Comparison of ENCODE assay signal across 20 cellular contexts in genomic region chr1:26066160-26066559, GRCh38. TPM values are rescaled to one million over a fixed set of nuclear protein-coding genes. Genes with fewer than 3 reads are reported as not detected.
DNase-seq lines count a peak whose midpoint lies in the region; ATAC-seq, FAIRE-seq and TF ChIP-seq lines count a peak whose summit lies in the region.
"Had no signal": no experiment of that assay in that cellular context is flagged by ENCODE, and none has a peak within 500 bp of the region (broad histone marks: within the 10 kb centered on the region; RNA-seq: fewer than 3 reads in every experiment).

No MANE protein-coding gene starts in this region.

- H3K9ac ChIP-seq in K562 (ENCODE audit: insufficient read depth in 1 of 2, low read depth in 2 of 2, low read length in 2 of 2) (peak overlapping the region in 1 of 2 experiments; percentile 22; a peak in 2 of 4 replicates), neural progenitor cell (no peak overlapping the region)

- H3K4me2 ChIP-seq in K562 (ENCODE audit: insufficient read depth, low read length) = peak overlapping the region; percentile 28; the same call in 1 of the 2 replicates
- H3K4me2 ChIP-seq in neural progenitor cell = no peak overlapping the region

- H3K4me1 Mint-ChIP-seq in neural progenitor cell = peaks cover 4% of the 10 kb centered on the region
- H3K4me1 Mint-ChIP-seq in type B pancreatic cell (ENCODE audit: unreplicated experiment) = peaks cover 31% of the 10 kb centered on the region
- H3K4me1 Mint-ChIP-seq in activated naive CD8-positive, alpha-beta T cell treated with anti-CD3 and anti-CD28 coated beads for 36 hours = no peaks in the 10 kb centered on the region
- no peaks in the 10 kb centered on the region for H3K4me1 Mint-ChIP-seq in T-helper 2 cell treated with Interferon-gamma antibody and Interleukin-4, amounts not matched to agents 5 μg/mL and 100 μg/mL, for 36 hours (ENCODE audit: low read depth)
- H3K4me1 Mint-ChIP-seq: IgD-negative memory B cell had no signal

- H4K20me1 ChIP-seq in K562 (replicated peaks; ENCODE audit: control insufficient read depth, insufficient read depth, low read length) (no peaks in the 10 kb centered on the region), neural progenitor cell (ENCODE audit: low read depth) (no peaks in the 10 kb centered on the region)

- peaks cover 46 to 53% of the 10 kb centered on the region in 2 experiments for H3K4me1 ChIP-seq in K562 (replicated peaks in 1 of 2; ENCODE audit: control insufficient read depth in 2 of 2, insufficient read depth in 2 of 2, low read length in 2 of 2)
- H3K4me1 ChIP-seq in right atrium auricular region = peaks cover 0 to 7% of the 10 kb centered on the region in 2 donors
- H3K4me1 ChIP-seq in neural progenitor cell = no peaks in the 10 kb centered on the region

- H3K36me3 Mint-ChIP-seq in neural progenitor cell = no peaks in the 10 kb centered on the region
- no peaks in the 10 kb centered on the region for H3K36me3 Mint-ChIP-seq in type B pancreatic cell
- H3K36me3 Mint-ChIP-seq in activated naive CD8-positive, alpha-beta T cell treated with anti-CD3 and anti-CD28 coated beads for 36 hours = no peaks in the 10 kb centered on the region
- H3K36me3 Mint-ChIP-seq in T-helper 2 cell treated with Interferon-gamma antibody and Interleukin-4, amounts not matched to agents 5 μg/mL and 100 μg/mL, for 36 hours (ENCODE audit: low read depth) = no peaks in the 10 kb centered on the region
- H3K36me3 Mint-ChIP-seq: IgD-negative memory B cell had no signal

- no peak for FAIRE-seq in K562 (lab: Jason Lieb, UNC)
- FAIRE-seq: GM12892, H54, RCC 7860 had no signal

- no peak for TF ChIP-seq POLR2A in K562 (conservative IDR thresholded peaks at IDR 0.05)

- H3K4me3 Mint-ChIP-seq in neural progenitor cell = peak overlapping the region; percentile 45
- H3K4me3 Mint-ChIP-seq in type B pancreatic cell = peak overlapping the region; percentile 41
- no peak overlapping the region for H3K4me3 Mint-ChIP-seq in activated naive CD8-positive, alpha-beta T cell treated with anti-CD3 and anti-CD28 coated beads for 36 hours
- no peak overlapping the region for H3K4me3 Mint-ChIP-seq in T-helper 2 cell treated with Interferon-gamma antibody and Interleukin-4, amounts not matched to agents 5 μg/mL and 100 μg/mL, for 36 hours
- H3K4me3 Mint-ChIP-seq: IgD-negative memory B cell had no signal

- H3K27me3 ChIP-seq in K562 (ENCODE audit: control insufficient read depth in 2 of 2, insufficient read depth in 2 of 2, low read length in 2 of 2) = no peaks in the 10 kb centered on the region
- H3K27me3 ChIP-seq in right atrium auricular region = no peaks in the 10 kb centered on the region
- no peaks in the 10 kb centered on the region for H3K27me3 ChIP-seq in neural progenitor cell

- H3K27ac Mint-ChIP-seq in neural progenitor cell (peak overlapping the region; percentile 78), type B pancreatic cell (peak overlapping the region; percentile 65)
- H3K27ac Mint-ChIP-seq in activated naive CD8-positive, alpha-beta T cell treated with anti-CD3 and anti-CD28 coated beads for 36 hours = no peak overlapping the region
- no peak overlapping the region for H3K27ac Mint-ChIP-seq in T-helper 2 cell treated with Interferon-gamma antibody and Interleukin-4, amounts not matched to agents 5 μg/mL and 100 μg/mL, for 36 hours

- DNase-seq in K562 (ENCODE audit: extremely low read depth in 1 of 4, low spot score in 3 of 4) (no peak), right atrium auricular region (ENCODE audit: low spot score) (no peak), neural progenitor cell (ENCODE audit: low spot score) (no peak), type B pancreatic cell (ENCODE audit: extremely low spot score, unreplicated experiment) (no peak)
- DNase-seq in activated naive CD8-positive, alpha-beta T cell treated with anti-CD3 and anti-CD28 coated beads for 36 hours = no peak
- no peak for DNase-seq in T-helper 2 cell treated with Interferon-gamma antibody and Interleukin-4, amounts not matched to agents 5 μg/mL and 100 μg/mL, for 36 hours (ENCODE audit: low spot score)
- DNase-seq: COR-L47, NCI-H1930, NCI-H2171, NCI-H446, NCI-H69, SHP77 treated with DMSO at 0.1 percent for 48 hours had no signal

- H3K9me3 Mint-ChIP-seq in neural progenitor cell = no peaks in the 10 kb centered on the region
- no peaks in the 10 kb centered on the region for H3K9me3 Mint-ChIP-seq in type B pancreatic cell
- no peaks in the 10 kb centered on the region for H3K9me3 Mint-ChIP-seq in activated naive CD8-positive, alpha-beta T cell treated with anti-CD3 and anti-CD28 coated beads for 36 hours
- H3K9me3 Mint-ChIP-seq in T-helper 2 cell treated with Interferon-gamma antibody and Interleukin-4, amounts not matched to agents 5 μg/mL and 100 μg/mL, for 36 hours = no peaks in the 10 kb centered on the region
- H3K9me3 Mint-ChIP-seq: IgD-negative memory B cell had no signal

- H3K27ac ChIP-seq in K562 (ENCODE audit: extremely low read depth, low read depth, low read length) (no peak overlapping the region), right atrium auricular region (peak overlapping the region; percentile 86 to 95), neural progenitor cell (no peak overlapping the region)

- intact Hi-C loops in K562 (cut with micrococcal nuclease) = no loop called here

- no TSS peak for BruUV-seq in K562 (replicated peaks; lab: Mats Ljungman, UMichigan)

- POLR2A ChIA-PET in K562 (lab: Yijun Ruan, JAX) = interaction anchor here (0.7 to 4.2 kb wide), 5 partner anchors 12 to 108 kb away, joined by 3 to 28 read pairs (median 4); no protein-coding TSS in a partner anchor

- H2AFZ ChIP-seq in K562 (ENCODE audit: low read depth, low read length) (peak overlapping the region; percentile 67), neural progenitor cell (replicated peaks) (no peak overlapping the region)

- no peak overlapping the region for H3K4me3 ChIP-seq in K562
- H3K4me3 ChIP-seq in right atrium auricular region = peak overlapping the region; percentile 55 to 57
- no peak overlapping the region for H3K4me3 ChIP-seq in neural progenitor cell

- H3K9me1 ChIP-seq in K562 (ENCODE audit: control insufficient read depth, insufficient read depth, low read length) = no peaks in the 10 kb centered on the region

- ATAC-seq in K562 = no peak
- ATAC-seq in HG02885 (IDR thresholded peaks at IDR 0.05; ENCODE audit: poor library complexity, unreplicated experiment) = no peak

- CTCF ChIA-PET in K562 (lab: Yijun Ruan, JAX; ENCODE audit: low intra/inter-chr PET ratio) = no interaction called here

- H3K79me2 ChIP-seq in K562 (ENCODE audit: control insufficient read depth, insufficient read depth, low read length) (no peaks in the 10 kb centered on the region), neural progenitor cell (ENCODE audit: low read depth) (no peaks in the 10 kb centered on the region)

- no peaks in the 10 kb centered on the region for H3K36me3 ChIP-seq in K562 (ENCODE audit: control insufficient read depth, insufficient read depth, low read length)
- peaks cover 51% of the 10 kb centered on the region for H3K36me3 ChIP-seq in right atrium auricular region
- H3K36me3 ChIP-seq in neural progenitor cell = no peaks in the 10 kb centered on the region

- TF ChIP-seq EP300 in K562 (IDR thresholded peaks at IDR 0.05; ENCODE audit: low read length) = no peak

- in situ Hi-C loops in K562 (cut with MboI) = no loop called here

- no peak for TF ChIP-seq RAD21 in K562 (CRISPR knock-in tag; conservative IDR thresholded peaks at IDR 0.05 in 1 of 2, IDR thresholded peaks at IDR 0.05 in 1 of 2)

- 76% methylated on average over 15 of the region's 15 CpGs for WGBS in K562 (ENCODE audit: insufficient coverage, low coverage, missing lambda C conversion rate)

- no peak for TF ChIP-seq CTCF in K562 (IDR thresholded peaks at IDR 0.05 in 2 of 3, conservative IDR thresholded peaks at IDR 0.05 in 1 of 3; ENCODE audit: insufficient read depth in 2 of 3, low read depth in 1 of 3, low read length in 3 of 3)
- TF ChIP-seq CTCF in right atrium auricular region (IDR thresholded peaks at IDR 0.05) = no peak
- TF ChIP-seq CTCF in neural progenitor cell (IDR thresholded peaks at IDR 0.05) = no peak
- TF ChIP-seq CTCF in type B pancreatic cell (conservative IDR thresholded peaks at IDR 0.05) = no peak

- no peaks in the 10 kb centered on the region for H3F3A ChIP-seq in neural progenitor cell (ENCODE audit: low read depth)

- H3K27me3 Mint-ChIP-seq in neural progenitor cell (ENCODE audit: insufficient read depth, low read depth) (peaks cover 9% of the 10 kb centered on the region), type B pancreatic cell (peaks cover 3% of the 10 kb centered on the region)
- peaks cover 13% of the 10 kb centered on the region for H3K27me3 Mint-ChIP-seq in activated naive CD8-positive, alpha-beta T cell treated with anti-CD3 and anti-CD28 coated beads for 36 hours
- peaks cover 38% of the 10 kb centered on the region for H3K27me3 Mint-ChIP-seq in T-helper 2 cell treated with Interferon-gamma antibody and Interleukin-4, amounts not matched to agents 5 μg/mL and 100 μg/mL, for 36 hours (ENCODE audit: low read depth)

- H3K9me3 ChIP-seq in K562 (replicated peaks; ENCODE audit: control insufficient read depth, insufficient read depth, low read depth, low read length) = no peaks in the 10 kb centered on the region
- no peaks in the 10 kb centered on the region for H3K9me3 ChIP-seq in right atrium auricular region
- no peaks in the 10 kb centered on the region for H3K9me3 ChIP-seq in neural progenitor cell (ENCODE audit: low read depth)

RNA-seq across cellular contexts. Expression of gene TRIM63, which starts 1.3 kb away (rescaled TPM):
- 0.74 and 0.77 TPM in 2 replicates for total RNA-seq in K562 (2011; cell fraction: chromatin; rRNA removed; ENCODE audit: low replicate concordance)
- 0.26 and 0.67 TPM in 2 replicates for total RNA-seq in K562 (2011; cell fraction: nucleolus; rRNA removed)
- 0.44 and 0.99 TPM in 2 replicates for total RNA-seq in K562 (2011; cell fraction: nucleoplasm; rRNA removed)
- total RNA-seq in K562 (2014; rRNA removed) (0.24 and 0.50 TPM in 2 replicates), K562 (2014; rRNA removed; fragmentation: Illumina TruSeq; extraction: Trizol) (0.32 and 0.36 TPM in 2 replicates), K562 (2015; rRNA removed; fragmentation: Illumina TruSeq; extraction: Trizol) (0.19 and 0.22 TPM in 2 replicates), K562 (2021) (0.16 and 0.44 TPM in 2 replicates), right atrium auricular region (100 to 1,000 TPM; 118 to 151 TPM), neural progenitor cell (ENCODE audit: low replicate concordance) (not detected in 2 replicates), type B pancreatic cell (ENCODE audit: low replicate concordance) (1.7 and 4.1 TPM in 2 replicates)
- polyA plus RNA-seq in K562 (2011; rRNA removed) (0.42 and 0.57 TPM in 2 replicates), K562 (2014; fragmentation: Illumina TruSeq; extraction: Trizol) (0.28 and 0.48 TPM in 2 replicates), K562 (2014; fragmentation: Nextera tagmentation; extraction: Ambion mirVana) (under 1 TPM; 0.08 to 0.10 TPM), K562 (2014; rRNA removed) (0.22 and 0.40 TPM in 2 replicates)
- 0.31 and 0.43 TPM in 2 replicates for polyA plus RNA-seq in K562 (2011; cell fraction: cytosol; rRNA removed)
- polyA plus RNA-seq in K562 (2011; cell fraction: nucleus; rRNA removed) = 0.41 and 0.65 TPM in 2 replicates
- polyA plus RNA-seq in K562 (2012) = 0.38 and 0.60 TPM in 2 replicates
- polyA minus RNA-seq in K562 (2011; rRNA and poly(A)+ RNA removed) = 0.28 and 0.54 TPM in 2 replicates
- polyA minus RNA-seq in K562 (2011; cell fraction: cytosol; rRNA and poly(A)+ RNA removed) = not detected in 2 replicates
- 0.27 and 0.33 TPM in 2 replicates for polyA minus RNA-seq in K562 (2011; cell fraction: nucleus; rRNA and poly(A)+ RNA removed)
- not detected for total RNA-seq in activated naive CD8-positive, alpha-beta T cell treated with anti-CD3 and anti-CD28 coated beads for 36 hours
- total RNA-seq: Daoy, LHCN-M2 had no signal
- polyA plus RNA-seq: IgD-negative memory B cell had no signal

RNA-seq across cellular contexts. Expression of gene SLC30A2, which starts 20.2 kb away (rescaled TPM):
- 0.42 TPM in 1 of 2 replicates, not detected in the other for total RNA-seq in K562 (2011; cell fraction: chromatin; rRNA removed; ENCODE audit: low replicate concordance)
- 0.33 and 0.53 TPM in 2 replicates for total RNA-seq in K562 (2011; cell fraction: nucleolus; rRNA removed)
- 0.51 TPM in 1 of 2 replicates, not detected in the other for total RNA-seq in K562 (2011; cell fraction: nucleoplasm; rRNA removed)
- total RNA-seq in K562 (2014; rRNA removed) = 0.18 TPM in 1 of 2 replicates, not detected in the other
- total RNA-seq in K562 (2014; rRNA removed; fragmentation: Illumina TruSeq; extraction: Trizol) = not detected in 2 replicates
- total RNA-seq in K562 (2015; rRNA removed; fragmentation: Illumina TruSeq; extraction: Trizol) = not detected in 2 replicates
- total RNA-seq in K562 (2021) = 0.11 and 0.13 TPM in 2 replicates
- polyA plus RNA-seq in K562 (2011; rRNA removed) = 0.07 and 0.08 TPM in 2 replicates
- 0.19 and 0.22 TPM in 2 replicates for polyA plus RNA-seq in K562 (2011; cell fraction: cytosol; rRNA removed)
- 0.10 TPM in 2 replicates for polyA plus RNA-seq in K562 (2011; cell fraction: nucleus; rRNA removed)
- 0.03 and 0.32 TPM in 2 replicates for polyA plus RNA-seq in K562 (2012)
- polyA plus RNA-seq in K562 (2014; fragmentation: Illumina TruSeq; extraction: Trizol) = 0.07 TPM in 1 of 2 replicates, not detected in the other
- under 1 TPM; 0.01 to 0.06 TPM for polyA plus RNA-seq in K562 (2014; fragmentation: Nextera tagmentation; extraction: Ambion mirVana)
- polyA plus RNA-seq in K562 (2014; rRNA removed) = 0.03 TPM in 1 of 2 replicates, not detected in the other
- polyA minus RNA-seq in K562 (2011; rRNA and poly(A)+ RNA removed) = 0.21 TPM in 1 of 2 replicates, not detected in the other
- not detected in 2 replicates for polyA minus RNA-seq in K562 (2011; cell fraction: cytosol; rRNA and poly(A)+ RNA removed)
- polyA minus RNA-seq in K562 (2011; cell fraction: nucleus; rRNA and poly(A)+ RNA removed) = 0.13 TPM in 1 of 2 replicates, not detected in the other
- under 1 TPM; 0.22 to 0.63 TPM for total RNA-seq in right atrium auricular region
- not detected in 2 replicates for total RNA-seq in neural progenitor cell (ENCODE audit: low replicate concordance)
- total RNA-seq in type B pancreatic cell (ENCODE audit: low replicate concordance) = 4.4 and 24.4 TPM in 2 replicates
- total RNA-seq in activated naive CD8-positive, alpha-beta T cell treated with anti-CD3 and anti-CD28 coated beads for 36 hours = not detected
- total RNA-seq: Daoy, LHCN-M2 had no signal
- polyA plus RNA-seq: IgD-negative memory B cell had no signal

RNA-seq across cellular contexts. Expression of gene EXTL1, which starts 44.6 kb away (rescaled TPM):
- total RNA-seq in K562 (2011; cell fraction: chromatin; rRNA removed; ENCODE audit: low replicate concordance) = 0.58 TPM in 1 of 2 replicates, not detected in the other
- 1.5 and 2.0 TPM in 2 replicates for total RNA-seq in K562 (2011; cell fraction: nucleolus; rRNA removed)
- 0.95 and 1.9 TPM in 2 replicates for total RNA-seq in K562 (2011; cell fraction: nucleoplasm; rRNA removed)
- 0.12 and 0.23 TPM in 2 replicates for total RNA-seq in K562 (2014; rRNA removed)
- total RNA-seq in K562 (2014; rRNA removed; fragmentation: Illumina TruSeq; extraction: Trizol) = 0.04 TPM in 1 of 2 replicates, not detected in the other
- 0.07 and 0.08 TPM in 2 replicates for total RNA-seq in K562 (2015; rRNA removed; fragmentation: Illumina TruSeq; extraction: Trizol)
- 0.13 and 0.16 TPM in 2 replicates for total RNA-seq in K562 (2021)
- polyA plus RNA-seq in K562 (2011; rRNA removed) = 0.07 and 0.11 TPM in 2 replicates
- polyA plus RNA-seq in K562 (2011; cell fraction: cytosol; rRNA removed) = 0.07 and 0.13 TPM in 2 replicates
- polyA plus RNA-seq in K562 (2011; cell fraction: nucleus; rRNA removed) = 0.28 and 0.32 TPM in 2 replicates
- polyA plus RNA-seq in K562 (2012) = 0.13 and 0.68 TPM in 2 replicates
- polyA plus RNA-seq in K562 (2014; fragmentation: Illumina TruSeq; extraction: Trizol) = 0.06 TPM in 1 of 2 replicates, not detected in the other
- polyA plus RNA-seq in K562 (2014; fragmentation: Nextera tagmentation; extraction: Ambion mirVana) = not detected
- 0.09 and 0.16 TPM in 2 replicates for polyA plus RNA-seq in K562 (2014; rRNA removed)
- 0.11 and 0.18 TPM in 2 replicates for polyA minus RNA-seq in K562 (2011; rRNA and poly(A)+ RNA removed)
- polyA minus RNA-seq in K562 (2011; cell fraction: cytosol; rRNA and poly(A)+ RNA removed) = 0.29 and 0.55 TPM in 2 replicates
- polyA minus RNA-seq in K562 (2011; cell fraction: nucleus; rRNA and poly(A)+ RNA removed) = 1.3 and 2.3 TPM in 2 replicates
- 1 to 10 TPM in 1 of 2 donors, under 1 TPM in 1; 0.79 to 1.4 TPM for total RNA-seq in right atrium auricular region
- 0.95 and 2.1 TPM in 2 replicates for total RNA-seq in neural progenitor cell (ENCODE audit: low replicate concordance)
- total RNA-seq in type B pancreatic cell (ENCODE audit: low replicate concordance) = 0.31 and 4.2 TPM in 2 replicates
- not detected for total RNA-seq in activated naive CD8-positive, alpha-beta T cell treated with anti-CD3 and anti-CD28 coated beads for 36 hours
- total RNA-seq: HT-29 had no signal
- polyA plus RNA-seq: IgD-negative memory B cell had no signal

RNA-seq across cellular contexts. Expression of gene PDIK1L, which starts 45.5 kb away (rescaled TPM):
- 13.8 and 29.1 TPM in 2 replicates for total RNA-seq in K562 (2011; cell fraction: chromatin; rRNA removed; ENCODE audit: low replicate concordance)
- 6.7 and 10.4 TPM in 2 replicates for total RNA-seq in K562 (2011; cell fraction: nucleolus; rRNA removed)
- 15.9 and 18.4 TPM in 2 replicates for total RNA-seq in K562 (2011; cell fraction: nucleoplasm; rRNA removed)
- total RNA-seq in K562 (2014; rRNA removed) (12.8 and 13.7 TPM in 2 replicates), K562 (2014; rRNA removed; fragmentation: Illumina TruSeq; extraction: Trizol) (30.2 and 36.1 TPM in 2 replicates), K562 (2015; rRNA removed; fragmentation: Illumina TruSeq; extraction: Trizol) (21.6 and 23.3 TPM in 2 replicates), K562 (2021) (26.3 TPM in 2 replicates), right atrium auricular region (1 to 10 TPM; 3.0 to 3.4 TPM), neural progenitor cell (ENCODE audit: low replicate concordance) (11.0 and 12.0 TPM in 2 replicates), type B pancreatic cell (ENCODE audit: low replicate concordance) (14.7 and 18.4 TPM in 2 replicates)
- polyA plus RNA-seq in K562 (2011; rRNA removed) (23.8 and 24.5 TPM in 2 replicates), K562 (2014; fragmentation: Illumina TruSeq; extraction: Trizol) (19.8 and 20.0 TPM in 2 replicates), K562 (2014; fragmentation: Nextera tagmentation; extraction: Ambion mirVana) (10 to 100 TPM; 14.7 to 21.5 TPM), K562 (2014; rRNA removed) (13.6 and 13.9 TPM in 2 replicates)
- 3.7 and 9.8 TPM in 2 replicates for polyA plus RNA-seq in K562 (2011; cell fraction: cytosol; rRNA removed)
- 7.5 and 9.5 TPM in 2 replicates for polyA plus RNA-seq in K562 (2011; cell fraction: nucleus; rRNA removed)
- polyA plus RNA-seq in K562 (2012) = 13.0 and 15.6 TPM in 2 replicates
- 49.3 and 52.4 TPM in 2 replicates for polyA minus RNA-seq in K562 (2011; rRNA and poly(A)+ RNA removed)
- polyA minus RNA-seq in K562 (2011; cell fraction: cytosol; rRNA and poly(A)+ RNA removed) = 17.2 and 17.6 TPM in 2 replicates
- polyA minus RNA-seq in K562 (2011; cell fraction: nucleus; rRNA and poly(A)+ RNA removed) = 4.3 and 10.4 TPM in 2 replicates
- 10 to 100 TPM; 16.3 to 17.3 TPM for total RNA-seq in activated naive CD8-positive, alpha-beta T cell treated with anti-CD3 and anti-CD28 coated beads for 36 hours

Comparison
In these comparisons a context has a peak if more than half of its experiments do, and no peak if none do; other contexts are left out.
1. H3K27ac ChIP-seq: peak in right atrium auricular region (2 of 2); none in K562 (single experiment) and neural progenitor cell (single experiment).
2. H3K4me3 ChIP-seq: peak in right atrium auricular region (2 of 2); none in K562 (single experiment) and neural progenitor cell (single experiment).
3. H3K27ac Mint-ChIP-seq: peak in neural progenitor cell (single experiment) and type B pancreatic cell (single experiment); none in activated naive CD8-positive, alpha-beta T cell treated with anti-CD3 and anti-CD28 coated beads for 36 hours (single experiment) and T-helper 2 cell treated with Interferon-gamma antibody and Interleukin-4, amounts not matched to agents 5 μg/mL and 100 μg/mL, for 36 hours (single experiment).
4. H3K4me3 Mint-ChIP-seq: peak in neural progenitor cell (single experiment) and type B pancreatic cell (single experiment); none in activated naive CD8-positive, alpha-beta T cell treated with anti-CD3 and anti-CD28 coated beads for 36 hours (single experiment) and T-helper 2 cell treated with Interferon-gamma antibody and Interleukin-4, amounts not matched to agents 5 μg/mL and 100 μg/mL, for 36 hours (single experiment).
5. RNA of gene TRIM63, which starts 1.3 kb away (total RNA-seq): 118 to 151 TPM in right atrium auricular region; 1.7 to 4.1 TPM in type B pancreatic cell, 0.16 to 0.99 TPM in K562, not detected in neural progenitor cell and not detected in activated naive CD8-positive, alpha-beta T cell treated with anti-CD3 and anti-CD28 coated beads for 36 hours; every median in the first group is over 10 times any median in the second.